9 cellular contexts compared by ENCODE assay signal in the genomic region with DNA sequence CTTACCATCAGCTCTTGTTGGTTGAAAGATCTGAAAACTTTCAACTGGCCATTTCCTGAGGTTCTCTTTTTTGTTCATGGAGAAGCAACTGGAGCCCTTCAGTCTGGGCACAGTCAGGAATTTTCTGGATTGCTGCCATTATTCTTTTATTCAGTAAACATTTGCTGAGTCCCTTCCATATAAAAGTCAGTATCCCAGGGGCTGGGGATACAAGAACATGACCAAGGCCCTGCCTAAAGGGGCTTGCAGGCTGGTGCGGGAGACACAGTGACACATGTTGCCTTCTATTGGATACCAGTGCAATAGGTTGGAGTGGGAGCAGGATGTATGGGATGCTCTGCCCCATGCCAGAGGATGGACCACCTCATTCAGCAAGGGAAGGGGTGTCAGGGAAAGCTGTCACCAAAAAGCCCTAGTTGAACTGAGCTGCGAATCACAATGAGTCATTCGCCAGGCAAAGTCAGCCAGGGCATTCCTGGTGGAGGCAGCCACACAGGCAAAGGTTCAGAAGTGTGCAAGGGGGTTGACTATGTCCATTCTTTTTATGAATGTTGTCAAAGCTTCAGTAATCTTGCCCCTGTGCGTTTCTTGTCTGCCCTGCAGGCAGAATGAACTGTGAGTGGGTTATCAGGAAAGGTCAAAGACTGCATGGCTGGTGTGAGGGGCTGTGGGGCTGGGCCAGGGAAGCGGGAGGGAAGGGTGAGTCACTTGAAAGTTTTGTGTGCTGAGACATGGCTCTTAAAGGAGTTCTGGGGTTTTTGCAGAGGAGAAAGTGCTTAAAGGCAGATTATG.
DNase-seq lines count a peak whose midpoint lies in the region; ATAC-seq and TF ChIP-seq lines count a peak whose summit lies in the region.
"Had no signal": no experiment of that assay in that cellular context is flagged by ENCODE, and none has a peak within 500 bp of the region (broad histone marks: within the 10 kb centered on the region; RNA-seq: fewer than 3 reads in every experiment).

No MANE protein-coding gene starts in this region.

- H3K9me3 Mint-ChIP-seq in effector memory CD8-positive, alpha-beta T cell = peaks cover 0 to 3% of the 10 kb centered on the region in 2 donors

- no peaks in the 10 kb centered on the region for H3K9me2 ChIP-seq in SK-N-SH

- POLR2A ChIA-PET in HEK293T (lab: Yijun Ruan, JAX) = no interaction called here
- POLR2A ChIA-PET in SK-N-SH (lab: Yijun Ruan, JAX) = no interaction called here

- in situ Hi-C loops in gastrocnemius medialis (cut with MboI; ENCODE audit: low sequenced_read_pairs in 4 of 4) = no loop called here

- H3K79me2 ChIP-seq in SK-N-SH (ENCODE audit: insufficient read depth) = no peaks in the 10 kb centered on the region

- WGBS in SK-N-SH (ENCODE audit: low lambda C conversion rate) = 18% methylated on average over 5 of the region's 5 CpGs

- no peak overlapping the region for H3K4me3 Mint-ChIP-seq in effector memory CD8-positive, alpha-beta T cell
- H3K4me3 Mint-ChIP-seq: memory B cell had no signal

- H3K27me3 ChIP-seq in SK-N-SH (ENCODE audit: insufficient read depth) (no peaks in the 10 kb centered on the region), gastrocnemius medialis (no peaks in the 10 kb centered on the region)

- H3K27ac ChIP-seq in SK-N-SH (ENCODE audit: low read depth in 2 of 2, low read length in 1 of 2) (peak overlapping the region in 1 of 2 experiments; percentile 80; a peak in 2 of 4 replicates), gastrocnemius medialis (peak overlapping the region in 3 of 4 donors; percentile 55 to 58 (median 57))

- TF ChIP-seq EP300 in SK-N-SH (IDR thresholded peaks at IDR 0.05; ENCODE audit: borderline replicate concordance in 1 of 2, low read depth in 1 of 2, low read length in 1 of 2) = peak in 1 of 2 experiments; percentile 25; a peak in 1 of 4 replicates

- H3K4me1 Mint-ChIP-seq in effector memory CD8-positive, alpha-beta T cell (ENCODE audit: low read depth in 2 of 2) = peaks cover 0 to 4% of the 10 kb centered on the region in 2 donors

- H4K20me1 ChIP-seq in SK-N-SH (ENCODE audit: insufficient read depth) = no peaks in the 10 kb centered on the region

- H3K36me3 Mint-ChIP-seq in effector memory CD8-positive, alpha-beta T cell (ENCODE audit: insufficient read depth) = peaks cover 6% of the 10 kb centered on the region

- peak overlapping the region; percentile 65 for H2AFZ ChIP-seq in SK-N-SH (ENCODE audit: low read depth)

- no peak for TF ChIP-seq CTCF in SK-N-SH (IDR thresholded peaks at IDR 0.05)
- no peak for TF ChIP-seq CTCF in gastrocnemius medialis (IDR thresholded peaks at IDR 0.05 in 4 of 5, conservative IDR thresholded peaks at IDR 0.05 in 1 of 5)

- H3K27ac Mint-ChIP-seq in effector memory CD8-positive, alpha-beta T cell = no peak overlapping the region
- H3K27ac Mint-ChIP-seq: memory B cell had no signal

- H3K4me2 ChIP-seq in SK-N-SH = peak overlapping the region; percentile 51

- intact Hi-C loops in gastrocnemius medialis (cut with DNase I; ENCODE audit: low total_unique reads) = no loop called here

- H3K36me3 ChIP-seq in SK-N-SH (replicated peaks in 1 of 2; ENCODE audit: control insufficient read depth in 1 of 2, insufficient read depth in 2 of 2, low read length in 1 of 2) (no peaks in the 10 kb centered on the region), gastrocnemius medialis (no peaks in the 10 kb centered on the region)

- peaks cover 0 to 15% of the 10 kb centered on the region in 2 experiments; a peak in 3 of 4 replicates for H3K4me1 ChIP-seq in SK-N-SH (ENCODE audit: control insufficient read depth in 1 of 2, insufficient read depth in 2 of 2, low read depth in 1 of 2, low read length in 1 of 2)
- peaks cover 9 to 11% of the 10 kb centered on the region in 2 donors for H3K4me1 ChIP-seq in gastrocnemius medialis

- H3F3A ChIP-seq in SK-N-SH (replicated peaks; ENCODE audit: insufficient read depth) = peaks cover 20% of the 10 kb centered on the region

- CTCF ChIA-PET in HEK293T (lab: Yijun Ruan, JAX) = no interaction called here
- CTCF ChIA-PET in SK-N-SH (lab: Yijun Ruan, JAX) = no interaction called here

- no peak overlapping the region for H3K4me3 ChIP-seq in SK-N-SH (ENCODE audit: low read depth in 2 of 2, low read length in 1 of 2)
- H3K4me3 ChIP-seq in gastrocnemius medialis = no peak overlapping the region

- DNase-seq in HEK293T (ENCODE audit: extremely low spot score) (peak; percentile 22), SK-N-SH (no peak), foreskin melanocyte (peak; percentile 77), gastrocnemius medialis (peak in 1 of 2 donors; percentile 55), medulla oblongata (ENCODE audit: extremely low spot score) (no peak)
- DNase-seq in effector memory CD8-positive, alpha-beta T cell = no peak
- DNase-seq in stimulated activated CD4-positive, alpha-beta T cell treated with anti-CD3 and anti-CD28 coated beads, Interleukin-4, amount 100 ng/mL, for 24 hours = no peak

- no peak for TF ChIP-seq RAD21 in SK-N-SH (IDR thresholded peaks at IDR 0.05; ENCODE audit: low read length)

- no peak for TF ChIP-seq POLR2A in gastrocnemius medialis (IDR thresholded peaks at IDR 0.05)

- H3K27me3 Mint-ChIP-seq in effector memory CD8-positive, alpha-beta T cell = peaks cover 0 to 16% of the 10 kb centered on the region in 2 donors

- H3K9me3 ChIP-seq in SK-N-SH (no peaks in the 10 kb centered on the region), gastrocnemius medialis (no peaks in the 10 kb centered on the region)

- ATAC-seq in gastrocnemius medialis (peak; percentile 88 to 93), GM19351 (IDR thresholded peaks at IDR 0.05; ENCODE audit: unreplicated experiment) (no peak)
- ATAC-seq in effector memory CD8-positive, alpha-beta T cell (replicated peaks) = no peak

- peak overlapping the region; percentile 18; the same call in 1 of the 2 replicates for H3K9ac ChIP-seq in SK-N-SH

TF ChIP-seq in HEK293T, 16 proteins besides CTCF, POLR2A, EP300 and RAD21:
- TF ChIP-seq SUZ12 (IDR thresholded peaks at IDR 0.05) (no peak), FOXA1 (IDR thresholded peaks at IDR 0.05) (no peak), ELF4 (IDR thresholded peaks at IDR 0.05) (no peak), ZNF384 (IDR thresholded peaks at IDR 0.05) (no peak), FOXM1 (IDR thresholded peaks at IDR 0.05; ENCODE audit: borderline replicate concordance) (no peak), ARNT (IDR thresholded peaks at IDR 0.05) (no peak), HDGF (IDR thresholded peaks at IDR 0.05; ENCODE audit: borderline replicate concordance) (no peak), FOXK2 (IDR thresholded peaks at IDR 0.05) (no peak)
TF ChIP-seq in HEK293T: peak in this region for 0.

TF ChIP-seq in SK-N-SH, 30 proteins besides CTCF, POLR2A, EP300 and RAD21 (continues in another document):
- TF ChIP-seq RFX5 (IDR thresholded peaks at IDR 0.05; ENCODE audit: low read length) = no peak
- TF ChIP-seq FOXM1 (IDR thresholded peaks at IDR 0.05; ENCODE audit: low read depth) = no peak
- peak; percentile 73; the same call in 1 of the 2 replicates for TF ChIP-seq NFIC (IDR thresholded peaks at IDR 0.05; ENCODE audit: borderline replicate concordance)
- TF ChIP-seq FOXJ3 (CRISPR knock-in tag; IDR thresholded peaks at IDR 0.05) = no peak
- no peak for TF ChIP-seq GATA2 (CRISPR knock-in tag; IDR thresholded peaks at IDR 0.05)
- peak; percentile 88 for TF ChIP-seq FOSL2 (IDR thresholded peaks at IDR 0.05; ENCODE audit: borderline replicate concordance, low read depth)
- peak; percentile 90 for TF ChIP-seq JUND (IDR thresholded peaks at IDR 0.05)
- TF ChIP-seq YY1 (IDR thresholded peaks at IDR 0.05; ENCODE audit: low read depth) = 0 out of 2 replicates have a peak, but pooled peaks have one; percentile 38
- no peak for TF ChIP-seq TAF1 (IDR thresholded peaks at IDR 0.05; ENCODE audit: borderline replicate concordance, low read depth, low read length)
- TF ChIP-seq SIN3A (IDR thresholded peaks at IDR 0.05; ENCODE audit: borderline replicate concordance, low read depth, low read length) = no peak
- TF ChIP-seq POLR2AphosphoS5 (IDR thresholded peaks at IDR 0.05; ENCODE audit: low read depth, low read length) = 0 out of 2 replicates have a peak, but pooled peaks have one; percentile 22
- TF ChIP-seq TCF12 (IDR thresholded peaks at IDR 0.05) = peak; percentile 68
- TF ChIP-seq ELF1 (IDR thresholded peaks at IDR 0.05) = no peak
- peak; percentile 62; the same call in 1 of the 2 replicates for TF ChIP-seq TEAD4 (IDR thresholded peaks at IDR 0.05; ENCODE audit: borderline replicate concordance, insufficient read depth)
- no peak; the same call in 1 of the 2 replicates for TF ChIP-seq PBX3 (IDR thresholded peaks at IDR 0.05)

Comparison
In these comparisons a context has a peak if more than half of its experiments do, and no peak if none do; other contexts are left out.
1. DNase-seq: peak in HEK293T (single experiment) and foreskin melanocyte (single experiment); none in SK-N-SH (single experiment), effector memory CD8-positive, alpha-beta T cell (0 of 3), stimulated activated CD4-positive, alpha-beta T cell treated with anti-CD3 and anti-CD28 coated beads, Interleukin-4, amount 100 ng/mL, for 24 hours (single experiment) and medulla oblongata (single experiment).
2. ATAC-seq: peak in gastrocnemius medialis (2 of 2); none in effector memory CD8-positive, alpha-beta T cell (single experiment) and GM19351 (single experiment).